8 cellular contexts compared by ENCODE assay signal in genomic region chr19:38389101-38389925, GRCh38. TPM values are rescaled to one million over a fixed set of nuclear protein-coding genes. Genes with fewer than 3 reads are reported as not detected.
DNase-seq lines count a peak whose midpoint lies in the region; ATAC-seq and TF ChIP-seq lines count a peak whose summit lies in the region.

No MANE protein-coding gene starts in this region.

- H3K4me1 Mint-ChIP-seq in brain, result peaks cover 32% of the 10 kb centered on the region
- H3K4me1 Mint-ChIP-seq in type B pancreatic cell (ENCODE audit: unreplicated experiment), result peaks cover 9% of the 10 kb centered on the region

- TF ChIP-seq CTCF in brain (conservative IDR thresholded peaks at IDR 0.05), result no peak
- TF ChIP-seq CTCF in type B pancreatic cell (conservative IDR thresholded peaks at IDR 0.05), result no peak
- TF ChIP-seq CTCF in GM10266 (IDR thresholded peaks at IDR 0.05; ENCODE audit: control insufficient read depth, insufficient read depth, low read depth, missing control alignments), result no peak

- peak overlapping the region; percentile 91 to 96 (median 93) for H3K4me3 Mint-ChIP-seq in brain
- H3K4me3 Mint-ChIP-seq in type B pancreatic cell, result peak overlapping the region; percentile 88

- DNase-seq in DMS53 treated with DMSO at 0.1 percent for 48 hours (lab: John Stamatoyannopoulos, UW; ENCODE audit: unreplicated experiment), result peak; percentile 38
- DNase-seq in M059J (ENCODE audit: low read depth), result peak; percentile 87
- peak; percentile 83 for DNase-seq in kidney tubule cell (ENCODE audit: low spot score)
- no peak for DNase-seq in type B pancreatic cell (ENCODE audit: extremely low spot score, unreplicated experiment)
- no peak for DNase-seq in GM10266 (ENCODE audit: extremely low spot score)

- H3K9me3 Mint-ChIP-seq in brain (peaks cover 0 to 7% (median 0%) of the 10 kb centered on the region in 5 experiments), type B pancreatic cell (no peaks in the 10 kb centered on the region)

- H3K27ac Mint-ChIP-seq in brain (peak overlapping the region; percentile 89 to 99 (median 97)), type B pancreatic cell (peak overlapping the region; percentile 69)

- H3K27me3 Mint-ChIP-seq in brain (peaks cover 12% of the 10 kb centered on the region), type B pancreatic cell (peaks cover 45% of the 10 kb centered on the region)

- H3K36me3 Mint-ChIP-seq in brain, result peaks cover 41% of the 10 kb centered on the region
- peaks cover 17% of the 10 kb centered on the region for H3K36me3 Mint-ChIP-seq in type B pancreatic cell

- ATAC-seq in HG03025 (IDR thresholded peaks at IDR 0.05; ENCODE audit: low FRiP score, unreplicated experiment), result no peak
- ATAC-seq in HG02588 (IDR thresholded peaks at IDR 0.05; ENCODE audit: unreplicated experiment), result no peak

RNA-seq across cellular contexts. Expression of gene SPRED3, which starts 0.8 kb away (rescaled TPM):
- 1.7 and 3.5 TPM in 2 replicates for total RNA-seq in M059J (2014; rRNA removed; shearing (Covaris generic))
- polyA plus RNA-seq in brain (ENCODE audit: insufficient read depth, low read depth, low replicate concordance), result 2.6 TPM
- 4.2 and 5.5 TPM in 2 replicates for total RNA-seq in type B pancreatic cell (ENCODE audit: low replicate concordance)

RNA-seq across cellular contexts. Expression of gene GGN, which starts 1.5 kb away (rescaled TPM):
- 0.64 TPM in 1 of 2 replicates, not detected in the other for total RNA-seq in M059J (2014; rRNA removed; shearing (Covaris generic))
- 3.3 TPM for polyA plus RNA-seq in brain (ENCODE audit: insufficient read depth, low read depth, low replicate concordance)
- total RNA-seq in type B pancreatic cell (ENCODE audit: low replicate concordance), result 1.1 and 1.5 TPM in 2 replicates

RNA-seq across cellular contexts. Expression of gene FAM98C, which starts 13.6 kb away (rescaled TPM):
- total RNA-seq in M059J (2014; rRNA removed; shearing (Covaris generic)), result 7.6 and 10.5 TPM in 2 replicates
- polyA plus RNA-seq in brain (ENCODE audit: insufficient read depth, low read depth, low replicate concordance), result 16.6 TPM
- total RNA-seq in type B pancreatic cell (ENCODE audit: low replicate concordance), result 25.2 and 27.3 TPM in 2 replicates

RNA-seq across cellular contexts. Expression of gene PSMD8, which starts 14.9 kb away (rescaled TPM):
- total RNA-seq in M059J (2014; rRNA removed; shearing (Covaris generic)), result 342 and 489 TPM in 2 replicates
- polyA plus RNA-seq in brain (ENCODE audit: insufficient read depth, low read depth, low replicate concordance), result 293 TPM
- total RNA-seq in type B pancreatic cell (ENCODE audit: low replicate concordance), result 159 and 176 TPM in 2 replicates

RNA-seq across cellular contexts. Expression of gene RASGRP4, which starts 36.7 kb away (rescaled TPM):
- total RNA-seq in M059J (2014; rRNA removed; shearing (Covaris generic)), result not detected in 2 replicates
- 0.49 TPM for polyA plus RNA-seq in brain (ENCODE audit: insufficient read depth, low read depth, low replicate concordance)
- total RNA-seq in type B pancreatic cell (ENCODE audit: low replicate concordance), result not detected in 2 replicates

Comparison
In these comparisons a context has a peak if more than half of its experiments do, and no peak if none do; other contexts are left out.
1. DNase-seq: peak in DMS53 treated with DMSO at 0.1 percent for 48 hours (single experiment), M059J (single experiment) and kidney tubule cell (single experiment); none in type B pancreatic cell (single experiment) and GM10266 (single experiment).